ENCODE assay signal across 6 cellular contexts in the genomic region with DNA sequence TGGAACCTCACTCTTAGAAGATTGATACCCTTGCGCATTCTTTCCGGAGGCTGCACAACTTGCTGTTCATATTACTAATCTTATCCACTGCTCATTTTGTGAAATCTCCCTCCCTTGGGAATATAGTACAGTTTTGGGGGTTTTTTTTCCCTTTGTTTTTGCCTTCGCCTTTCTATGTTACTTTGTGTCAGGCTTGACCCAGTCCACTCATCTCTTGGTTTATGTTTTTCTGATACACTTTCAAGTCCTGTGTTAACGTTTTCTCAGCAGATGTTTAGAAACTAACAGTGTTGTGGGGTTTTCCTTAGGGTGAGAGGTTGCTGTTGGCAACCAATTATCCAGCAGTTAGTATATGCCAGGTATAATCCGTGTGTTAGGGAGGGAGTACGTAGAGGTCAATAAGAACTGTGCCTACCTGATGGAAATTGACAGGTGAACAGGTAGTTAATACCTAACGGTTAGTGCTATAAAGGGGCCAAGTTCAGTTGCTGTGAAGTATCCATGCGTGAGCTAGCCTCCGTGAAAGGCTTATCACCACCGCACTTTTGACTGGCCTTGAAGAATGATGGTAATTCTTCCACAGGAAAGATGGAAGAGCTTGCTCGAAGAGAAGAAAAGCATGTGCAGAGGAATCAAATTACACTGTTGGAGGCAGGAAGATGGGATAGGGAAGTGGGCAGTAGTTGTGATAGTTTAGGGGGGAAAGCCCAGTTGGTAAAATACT. TPM values are rescaled to one million over a fixed set of nuclear protein-coding genes. Genes with fewer than 3 reads are reported as not detected.
DNase-seq lines count a peak whose midpoint lies in the region; ATAC-seq and FAIRE-seq lines count a peak whose summit lies in the region.

No MANE protein-coding gene starts in this region.

- peak overlapping the region in 1 of 2 experiments; percentile 81 for H3K14ac ChIP-seq in mesenchymal stem cell (ENCODE audit: low read length in 2 of 2)

- H2BK120ac ChIP-seq in mesenchymal stem cell (ENCODE audit: low read depth, low read length) = no peak overlapping the region

- H4K8ac ChIP-seq in mesenchymal stem cell (ENCODE audit: low read length) = peak overlapping the region; percentile 66

- ATAC-seq in activated naive CD4-positive, alpha-beta T cell treated with anti-CD3 and anti-CD28 coated beads, Interleukin-2, amount 50 U/mL, for 72 hours = no peak

- no peak overlapping the region for H2BK5ac ChIP-seq in mesenchymal stem cell (ENCODE audit: low read depth, low read length, poor library complexity, severe bottlenecking)

- WGBS in mesenchymal stem cell = 13% methylated on average over 8 of the region's 11 CpGs

- H3K27ac Mint-ChIP-seq in activated naive CD4-positive, alpha-beta T cell treated with anti-CD3 and anti-CD28 coated beads, Interleukin-2, amount 50 U/mL, for 72 hours = peak overlapping the region; percentile 96 to 99

- H3K18ac ChIP-seq in mesenchymal stem cell (ENCODE audit: low read depth in 1 of 2, low read length in 2 of 2) = peak overlapping the region; percentile 37 to 92

- peak overlapping the region in 1 of 2 experiments; percentile 90 for H3K4ac ChIP-seq in mesenchymal stem cell (ENCODE audit: low read depth in 1 of 2, low read length in 2 of 2)

- H3K4me1 ChIP-seq in mesenchymal stem cell (ENCODE audit: control insufficient read depth, insufficient read depth, low read depth, low read length) = no peaks in the 10 kb centered on the region

- H2AFZ ChIP-seq in mesenchymal stem cell (ENCODE audit: low read depth, low read length) = no peak overlapping the region

- H3K9me3 Mint-ChIP-seq in activated naive CD4-positive, alpha-beta T cell treated with anti-CD3 and anti-CD28 coated beads, Interleukin-2, amount 50 U/mL, for 72 hours = no peaks in the 10 kb centered on the region

- H3K79me1 ChIP-seq in mesenchymal stem cell (replicated peaks; ENCODE audit: low read length, poor library complexity, severe bottlenecking) = peaks cover 11% of the 10 kb centered on the region

- no peaks in the 10 kb centered on the region for H3K9me3 ChIP-seq in mesenchymal stem cell (ENCODE audit: control insufficient read depth, low read length)

- no peak for FAIRE-seq in frontal cortex (lab: Jason Lieb, UNC)

- H3K23ac ChIP-seq in mesenchymal stem cell (ENCODE audit: low read length in 2 of 2) = no peak overlapping the region

- peak overlapping the region; percentile 96 for H3K9ac ChIP-seq in mesenchymal stem cell (ENCODE audit: low read length)

- H2BK15ac ChIP-seq in mesenchymal stem cell (ENCODE audit: low read depth, poor library complexity, severe bottlenecking) = no peak overlapping the region

- H2AK5ac ChIP-seq in mesenchymal stem cell (ENCODE audit: low read length, severe bottlenecking) = no peak overlapping the region

- H3K27ac ChIP-seq in mesenchymal stem cell (ENCODE audit: low read length, poor library complexity, severe bottlenecking) = peak overlapping the region; percentile 87

- DNase-seq in NCI-H2171 treated with DMSO at 0.1 percent for 48 hours (lab: John Stamatoyannopoulos, UW) (peak; percentile 51), NCI-H2171 (lab: John Stamatoyannopoulos, UW) (no peak), mesenchymal stem cell (peak; percentile 58), frontal cortex (ENCODE audit: low spot score in 2 of 2) (no peak), DMS114 treated with DMSO at 0.1 percent for 48 hours (lab: John Stamatoyannopoulos, UW; ENCODE audit: unreplicated experiment) (no peak)
- DNase-seq in activated naive CD4-positive, alpha-beta T cell treated with anti-CD3 and anti-CD28 coated beads, Interleukin-2, amount 50 U/mL, for 72 hours (ENCODE audit: low spot score in 2 of 2) = no peak

- H3K4me3 ChIP-seq in mesenchymal stem cell (ENCODE audit: insufficient read depth in 1 of 2, low read depth in 1 of 2, low read length in 2 of 2) = peak overlapping the region; percentile 85 to 88

- H4K91ac ChIP-seq in mesenchymal stem cell (ENCODE audit: low read length) = no peak overlapping the region

- peaks cover 27 to 33% of the 10 kb centered on the region in 2 donors for H3K36me3 Mint-ChIP-seq in activated naive CD4-positive, alpha-beta T cell treated with anti-CD3 and anti-CD28 coated beads, Interleukin-2, amount 50 U/mL, for 72 hours

- H3K27me3 ChIP-seq in mesenchymal stem cell (ENCODE audit: control insufficient read depth in 1 of 2, insufficient read depth in 1 of 2, low read length in 2 of 2) = no peaks in the 10 kb centered on the region

- peaks cover 0 to 20% of the 10 kb centered on the region in 2 experiments for H3K36me3 ChIP-seq in mesenchymal stem cell (ENCODE audit: control insufficient read depth in 1 of 2, insufficient read depth in 2 of 2, low read depth in 1 of 2, low read length in 2 of 2)

- peak overlapping the region in 1 of 2 experiments; percentile 15 for H2BK12ac ChIP-seq in mesenchymal stem cell (ENCODE audit: low read length in 2 of 2)

- peak overlapping the region; percentile 61 for H3K4me2 ChIP-seq in mesenchymal stem cell (ENCODE audit: low read length, poor library complexity, severe bottlenecking)

RNA-seq across cellular contexts. Expression of a gene that starts 1.4 kb away (rescaled TPM):
- 10 to 100 TPM; 27.3 to 31.7 TPM for total RNA-seq in activated naive CD4-positive, alpha-beta T cell treated with anti-CD3 and anti-CD28 coated beads, Interleukin-2, amount 50 U/mL, for 72 hours
- polyA plus RNA-seq in mesenchymal stem cell (2013, experiment 1 of 2) = 15.8 TPM
- 15.3 TPM for polyA plus RNA-seq in mesenchymal stem cell (2013, experiment 2 of 2)
- total RNA-seq in frontal cortex = 34.6 TPM

RNA-seq across cellular contexts. Expression of a gene that starts 2.0 kb away (rescaled TPM):
- 10 to 100 TPM; 39.9 to 52.6 TPM for total RNA-seq in activated naive CD4-positive, alpha-beta T cell treated with anti-CD3 and anti-CD28 coated beads, Interleukin-2, amount 50 U/mL, for 72 hours
- polyA plus RNA-seq in mesenchymal stem cell (2013, experiment 1 of 2) = 18.6 TPM
- 18.9 TPM for polyA plus RNA-seq in mesenchymal stem cell (2013, experiment 2 of 2)
- total RNA-seq in frontal cortex = 6.9 TPM

RNA-seq across cellular contexts. Expression of a gene that starts 21.1 kb away (rescaled TPM):
- not detected for total RNA-seq in activated naive CD4-positive, alpha-beta T cell treated with anti-CD3 and anti-CD28 coated beads, Interleukin-2, amount 50 U/mL, for 72 hours
- polyA plus RNA-seq in mesenchymal stem cell (2013, experiment 1 of 2) = not detected
- polyA plus RNA-seq in mesenchymal stem cell (2013, experiment 2 of 2) = not detected
- not detected for total RNA-seq in frontal cortex

RNA-seq across cellular contexts. Expression of a gene that starts 31.9 kb away (rescaled TPM):
- total RNA-seq in activated naive CD4-positive, alpha-beta T cell treated with anti-CD3 and anti-CD28 coated beads, Interleukin-2, amount 50 U/mL, for 72 hours = not detected
- not detected for polyA plus RNA-seq in mesenchymal stem cell (2013, experiment 1 of 2)
- not detected for polyA plus RNA-seq in mesenchymal stem cell (2013, experiment 2 of 2)
- 0.82 TPM for total RNA-seq in frontal cortex

RNA-seq across cellular contexts. Expression of a gene that starts 35.1 kb away (rescaled TPM):
- total RNA-seq in activated naive CD4-positive, alpha-beta T cell treated with anti-CD3 and anti-CD28 coated beads, Interleukin-2, amount 50 U/mL, for 72 hours = 1 to 10 TPM; 2.8 to 5.1 TPM
- polyA plus RNA-seq in mesenchymal stem cell (2013, experiment 1 of 2) = 0.11 TPM
- polyA plus RNA-seq in mesenchymal stem cell (2013, experiment 2 of 2) = 0.08 TPM
- under 0.01 TPM for total RNA-seq in frontal cortex

Comparison
In these comparisons a context has a peak if more than half of its experiments do, and no peak if none do; other contexts are left out.
1. DNase-seq: peak in NCI-H2171 treated with DMSO at 0.1 percent for 48 hours (single experiment) and mesenchymal stem cell (single experiment); none in NCI-H2171 (single experiment), activated naive CD4-positive, alpha-beta T cell treated with anti-CD3 and anti-CD28 coated beads, Interleukin-2, amount 50 U/mL, for 72 hours (0 of 2), frontal cortex (0 of 2) and DMS114 treated with DMSO at 0.1 percent for 48 hours (single experiment).